ENCODE assay signal across 8 cellular contexts in genomic region chr2:46299365-46300263, GRCh38. TPM values are rescaled to one million over a fixed set of nuclear protein-coding genes. Genes with fewer than 3 reads are reported as not detected.
DNase-seq lines count a peak whose midpoint lies in the region; ATAC-seq and TF ChIP-seq lines count a peak whose summit lies in the region.

No MANE protein-coding gene starts in this region.

- H3K4me3 ChIP-seq in ACC112 (ENCODE audit: low read depth, low read length) = peak overlapping the region; percentile 99
- H3K4me3 ChIP-seq in SK-N-SH (ENCODE audit: low read depth in 2 of 2, low read length in 1 of 2) = peak overlapping the region; percentile 96 to 98
- H3K4me3 ChIP-seq in endocrine pancreas (ENCODE audit: control insufficient read depth, insufficient read depth, low read length) = peak overlapping the region; percentile 76
- H3K4me3 ChIP-seq in thymus (ENCODE audit: low read length) = peak overlapping the region; percentile 70

- CTCF ChIA-PET in SK-N-SH (lab: Yijun Ruan, JAX) = interaction anchor here (0.6 to 8.7 kb wide), 21 partner anchors 9 to 253 kb away, joined by 3 to 57 read pairs (median 4); no protein-coding TSS in a partner anchor

- TF ChIP-seq RAD21 in SK-N-SH (IDR thresholded peaks at IDR 0.05; ENCODE audit: low read length) = peak; percentile 57

- TF ChIP-seq CTCF in SK-N-SH (IDR thresholded peaks at IDR 0.05) = peak; percentile 26

- peaks cover 56% of the 10 kb centered on the region for H4K20me1 ChIP-seq in SK-N-SH (ENCODE audit: insufficient read depth)

- no peaks in the 10 kb centered on the region for H3K9me3 ChIP-seq in SK-N-SH
- H3K9me3 ChIP-seq in endocrine pancreas (ENCODE audit: control insufficient read depth, low read length) = no peaks in the 10 kb centered on the region
- peaks cover 1% of the 10 kb centered on the region for H3K9me3 ChIP-seq in thymus (ENCODE audit: control insufficient read depth)

- H3K9ac ChIP-seq in SK-N-SH (peak overlapping the region; percentile 88), endocrine pancreas (ENCODE audit: control insufficient read depth, insufficient read depth, low read length) (peak overlapping the region; percentile 11)

- H3K79me2 ChIP-seq in ACC112 (ENCODE audit: control insufficient read depth, insufficient read depth, low read length, unreplicated experiment) (peaks cover 69% of the 10 kb centered on the region), SK-N-SH (ENCODE audit: insufficient read depth) (peaks cover 73% of the 10 kb centered on the region)

- H3F3A ChIP-seq in SK-N-SH (replicated peaks; ENCODE audit: insufficient read depth) = no peaks in the 10 kb centered on the region

- no peaks in the 10 kb centered on the region for H3K9me2 ChIP-seq in SK-N-SH

- peak; percentile 38 for DNase-seq in H4 (ENCODE audit: low spot score)
- DNase-seq in SK-N-SH = peak; percentile 72
- peak; percentile 27 for DNase-seq in medulla oblongata (ENCODE audit: extremely low spot score)
- DNase-seq in NCI-H2107 (lab: John Stamatoyannopoulos, UW) = no peak

- no peaks in the 10 kb centered on the region for H3K27me3 ChIP-seq in ACC112 (ENCODE audit: insufficient read depth, low read length)
- no peaks in the 10 kb centered on the region for H3K27me3 ChIP-seq in SK-N-SH (ENCODE audit: insufficient read depth)
- no peaks in the 10 kb centered on the region for H3K27me3 ChIP-seq in endocrine pancreas (ENCODE audit: control insufficient read depth, insufficient read depth, low read length)
- H3K27me3 ChIP-seq in thymus (ENCODE audit: control insufficient read depth, insufficient read depth) = peaks cover 74% of the 10 kb centered on the region

- 0 out of 2 replicates have a peak, but pooled peaks cover 2% of the 10 kb centered on the region for H3K36me3 ChIP-seq in ACC112 (ENCODE audit: insufficient read depth, low read length)
- peaks cover 0 to 4% of the 10 kb centered on the region in 2 experiments for H3K36me3 ChIP-seq in SK-N-SH (replicated peaks in 1 of 2; ENCODE audit: control insufficient read depth in 1 of 2, insufficient read depth in 2 of 2, low read length in 1 of 2)
- no peaks in the 10 kb centered on the region for H3K36me3 ChIP-seq in endocrine pancreas (ENCODE audit: control insufficient read depth, insufficient read depth, low read length)
- H3K36me3 ChIP-seq in thymus (ENCODE audit: control insufficient read depth, insufficient read depth) = no peaks in the 10 kb centered on the region

- 4% methylated on average over 40 of the region's 40 CpGs for WGBS in SK-N-SH (ENCODE audit: low lambda C conversion rate)
- 13% methylated on average over 40 of the region's 40 CpGs for WGBS in thymus

- TF ChIP-seq EP300 in SK-N-SH (IDR thresholded peaks at IDR 0.05; ENCODE audit: borderline replicate concordance in 1 of 2, low read depth in 1 of 2, low read length in 1 of 2) = no peak; a peak in 1 of 4 replicates

- H3K27ac ChIP-seq in ACC112 (ENCODE audit: low read depth, low read length) (peak overlapping the region; percentile 78), SK-N-SH (ENCODE audit: low read depth in 2 of 2, low read length in 1 of 2) (peak overlapping the region; percentile 71 to 96), thymus (ENCODE audit: low read depth) (no peak overlapping the region)

- H3K4me1 ChIP-seq in ACC112 (ENCODE audit: control insufficient read depth, insufficient read depth, low read length, unreplicated experiment) = peaks cover 24% of the 10 kb centered on the region
- H3K4me1 ChIP-seq in SK-N-SH (ENCODE audit: control insufficient read depth in 1 of 2, insufficient read depth in 2 of 2, low read depth in 1 of 2, low read length in 1 of 2) = peaks cover 13 to 41% of the 10 kb centered on the region in 2 experiments; a peak in 3 of 4 replicates
- peaks cover 3% of the 10 kb centered on the region for H3K4me1 ChIP-seq in endocrine pancreas (ENCODE audit: control insufficient read depth, insufficient read depth, low read length)
- peaks cover 11% of the 10 kb centered on the region for H3K4me1 ChIP-seq in thymus (ENCODE audit: control insufficient read depth, insufficient read depth, low read length)

- H2AFZ ChIP-seq in ACC112 (ENCODE audit: low read length, unreplicated experiment) (peak overlapping the region; percentile 37), SK-N-SH (ENCODE audit: low read depth) (peak overlapping the region; percentile 17; the same call in 1 of the 2 replicates)

- H3K4me2 ChIP-seq in SK-N-SH = peak overlapping the region; percentile 96

- no peak for ATAC-seq in GM21619 (IDR thresholded peaks at IDR 0.05; ENCODE audit: unreplicated experiment)

- POLR2A ChIA-PET in SK-N-SH (lab: Yijun Ruan, JAX) = interaction anchor here (0.6 to 4.4 kb wide), 9 partner anchors 21 to 833 kb away, joined by 3 to 97 read pairs (median 4); no protein-coding TSS in a partner anchor

TF ChIP-seq in SK-N-SH, 30 proteins besides CTCF, POLR2A, EP300 and RAD21:
- TF ChIP-seq YY1 (IDR thresholded peaks at IDR 0.05; ENCODE audit: low read depth) = no peak
- no peak for TF ChIP-seq REST (IDR thresholded peaks at IDR 0.05; ENCODE audit: low read depth, low read length)
- no peak for TF ChIP-seq FOSL2 (IDR thresholded peaks at IDR 0.05; ENCODE audit: borderline replicate concordance, low read depth)
- peak; percentile 35; the same call in 1 of the 2 replicates for TF ChIP-seq SMC3 (IDR thresholded peaks at IDR 0.05; ENCODE audit: low read depth, low read length)
- peak; percentile 54; the same call in 1 of the 2 replicates for TF ChIP-seq SIN3A (IDR thresholded peaks at IDR 0.05; ENCODE audit: borderline replicate concordance, low read depth, low read length)
- TF ChIP-seq MXI1 (IDR thresholded peaks at IDR 0.05; ENCODE audit: low read depth, low read length) = peak; percentile 79; the same call in 1 of the 2 replicates
TF ChIP-seq in SK-N-SH: peak in this region for 3.

RNA-seq across cellular contexts. Expression of gene EPAS1, which starts 2.4 kb away (rescaled TPM):
- total RNA-seq in H4 (2014; rRNA removed; shearing (Covaris generic)) = 30.5 and 31.6 TPM in 2 replicates
- polyA plus RNA-seq in SK-N-SH (2012; rRNA removed) (69.2 and 92.2 TPM in 2 replicates), thymus (48.9 TPM)
- polyA plus RNA-seq in SK-N-SH (2012; cell fraction: cytosol; rRNA removed) = 66.4 and 74.6 TPM in 2 replicates
- 83.4 and 100 TPM in 2 replicates for polyA plus RNA-seq in SK-N-SH (2012; cell fraction: nucleus; rRNA removed)
